1 cellular context compared by ENCODE assay signal in genomic region chr2:192194866-192195547, GRCh38.
TF ChIP-seq lines count a peak whose summit lies in the region.

TMEFF2 (minus strand) TSS chr2:192194933; CDS start chr2:192194524, 409 bp downstream.

TF ChIP-seq in endothelial cell of umbilical vein, 7 proteins besides CTCF, POLR2A, EP300 and RAD21 (continued from another document):
- TF ChIP-seq MAX (IDR thresholded peaks at IDR 0.05; ENCODE audit: insufficient read depth, insufficient read length) (peak; percentile 59), FOS (IDR thresholded peaks at IDR 0.05; ENCODE audit: borderline replicate concordance, insufficient read depth, low read length) (no peak), EZH2 (IDR thresholded peaks at IDR 0.05; ENCODE audit: borderline replicate concordance, low read depth, low read length, severe bottlenecking) (peak; percentile 44), GATA2 (IDR thresholded peaks at IDR 0.05; ENCODE audit: insufficient read depth, insufficient read length, low read depth, low read length) (no peak), POLR2AphosphoS5 (IDR thresholded peaks at IDR 0.05; ENCODE audit: insufficient read depth, low read depth, low read length) (no peak)
